8 cellular contexts compared by ENCODE assay signal in genomic region chr18:2907459-2908145, GRCh38.
DNase-seq lines count a peak whose midpoint lies in the region; ATAC-seq and TF ChIP-seq lines count a peak whose summit lies in the region.

No MANE protein-coding gene starts in this region.

- H3K4me1 Mint-ChIP-seq in IgD-negative memory B cell, result peaks cover 0 to 3% (median 2%) of the 10 kb centered on the region in 3 donors

- TF ChIP-seq EP300 in ovary (IDR thresholded peaks at IDR 0.05), result no peak

- H3K36me3 ChIP-seq in colonic mucosa, result no peaks in the 10 kb centered on the region
- H3K36me3 ChIP-seq in ovary, result no peaks in the 10 kb centered on the region

- H3K9me3 Mint-ChIP-seq in IgD-negative memory B cell, result no peaks in the 10 kb centered on the region

- DNase-seq in GM10266 (ENCODE audit: extremely low spot score) (peak; percentile 40), colonic mucosa (no peak), ovary (no peak), NCI-H2029 (lab: John Stamatoyannopoulos, UW) (no peak), GF-D8 (lab: John Stamatoyannopoulos, UW) (no peak), SK-N-DZ (ENCODE audit: low spot score) (no peak)

- H3K36me3 Mint-ChIP-seq in IgD-negative memory B cell, result peaks cover 2% of the 10 kb centered on the region

- no peaks in the 10 kb centered on the region for H3K9me3 ChIP-seq in colonic mucosa
- no peaks in the 10 kb centered on the region for H3K9me3 ChIP-seq in ovary

- peak overlapping the region in 1 of 2 donors; percentile 66 for H3K9ac ChIP-seq in colonic mucosa (ENCODE audit: low read depth in 2 of 2, low read length in 2 of 2)

- H3K4me1 ChIP-seq in colonic mucosa, result no peaks in the 10 kb centered on the region
- H3K4me1 ChIP-seq in ovary (ENCODE audit: insufficient read depth), result peaks cover 7% of the 10 kb centered on the region

- H3K4me3 Mint-ChIP-seq in IgD-negative memory B cell, result peak overlapping the region; percentile 30 to 90 (median 73)

- no peak for TF ChIP-seq POLR2A in ovary (IDR thresholded peaks at IDR 0.05)

- H3K4me3 ChIP-seq in colonic mucosa (peak overlapping the region; percentile 76), ovary (peak overlapping the region; percentile 66)

- no peak for TF ChIP-seq CTCF in GM10266 (IDR thresholded peaks at IDR 0.05; ENCODE audit: control insufficient read depth, insufficient read depth, low read depth, missing control alignments)
- no peak for TF ChIP-seq CTCF in colonic mucosa (IDR thresholded peaks at IDR 0.05)
- no peak for TF ChIP-seq CTCF in ovary (IDR thresholded peaks at IDR 0.05)

- WGBS in ovary, 3 donors, result 55 to 58% (median 57%) methylated on average over 7 of the region's 7 CpGs

- H3K27me3 Mint-ChIP-seq in IgD-negative memory B cell, result no peaks in the 10 kb centered on the region

- no peak for ATAC-seq in GM21717 (IDR thresholded peaks at IDR 0.05; ENCODE audit: unreplicated experiment)

- no peaks in the 10 kb centered on the region for H3K27me3 ChIP-seq in colonic mucosa
- no peaks in the 10 kb centered on the region for H3K27me3 ChIP-seq in ovary

- intact Hi-C loops in colonic mucosa (cut with DNase I) (no loop called here), ovary (cut with DNase I) (loop anchor here in 1 of 4 donors (10.0 kb wide), 2 partner anchors 53 to 143 kb away; no protein-coding TSS in a partner anchor)

- H3K27ac ChIP-seq in colonic mucosa (peak overlapping the region; percentile 34), ovary (peak overlapping the region; percentile 78 to 87)

- peak overlapping the region in 2 of 3 donors; percentile 16 to 48 for H3K27ac Mint-ChIP-seq in IgD-negative memory B cell
